8 cellular contexts compared by ENCODE assay signal in the genomic region with DNA sequence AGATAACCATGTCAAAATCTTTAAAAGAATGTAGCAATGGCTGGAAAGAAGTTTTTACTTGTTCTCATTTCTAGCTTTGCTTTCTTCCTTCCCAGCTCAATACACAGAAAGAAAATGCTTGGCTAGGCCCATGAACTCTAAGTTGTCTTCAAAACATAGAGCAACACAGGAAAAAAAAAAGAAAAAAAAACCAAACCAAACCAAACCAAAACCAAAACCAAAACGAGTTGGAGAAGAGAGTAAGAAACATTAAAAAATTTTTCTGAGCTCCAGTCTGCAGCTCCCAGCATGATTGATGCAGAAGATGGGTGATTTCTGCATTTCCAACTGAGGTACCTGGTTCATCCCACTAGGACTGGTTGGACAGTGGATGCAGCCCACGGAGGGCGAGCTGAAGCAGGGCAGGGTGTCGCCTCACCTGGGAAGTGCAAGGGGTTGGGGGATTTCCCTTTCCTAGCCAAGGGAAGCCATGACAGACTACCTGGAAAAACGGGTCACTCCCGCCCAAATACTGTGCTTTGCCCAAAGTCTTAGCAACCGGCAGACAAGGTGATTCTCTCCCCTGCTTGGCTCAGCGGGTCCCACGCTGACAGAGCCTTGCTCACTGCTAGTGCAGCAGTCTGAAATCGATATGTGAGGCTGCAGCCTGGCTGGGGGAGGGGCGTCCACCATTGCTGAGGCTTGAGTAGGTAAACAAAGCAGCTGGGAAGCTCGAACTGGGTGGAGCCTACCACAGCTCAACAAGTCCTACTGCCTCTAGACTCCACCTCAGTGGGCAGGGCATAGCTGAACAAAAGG.
A peak's percentile ranks its signal among the peaks of the same experiment; 100 is the strongest.
DNase-seq lines count a peak whose midpoint lies in the region; ATAC-seq and TF ChIP-seq lines count a peak whose summit lies in the region.
"Not testable (repeated sequence)": the region's sequence is repeated elsewhere in the genome, so short reads cannot be mapped to it uniquely, and the experiment has no call there.

No MANE protein-coding gene starts in this region.

- WGBS in esophagus squamous epithelium, 2 donors = 30 to 40% methylated on average over 5 to 8 of the region's 12 CpGs
- 65 to 70% methylated on average over 12 of the region's 12 CpGs for WGBS in lung, 2 donors
- WGBS in transverse colon (ENCODE audit: low coverage in 1 of 2), 2 donors = 7 to 66% methylated on average over 1 to 12 of the region's 12 CpGs

- H3K27me3 ChIP-seq in esophagus squamous epithelium; lung (ENCODE audit: control insufficient read depth, insufficient read depth); transverse colon: not testable (repeated sequence)

- DNase-seq in COR-L47 (lab: John Stamatoyannopoulos, UW) (peak; percentile 41), NCI-H1417 treated with DMSO at 0.1 percent for 48 hours (lab: John Stamatoyannopoulos, UW) (peak; percentile 10), NCI-H345 treated with DMSO at 0.1 percent for 48 hours (lab: John Stamatoyannopoulos, UW; ENCODE audit: unreplicated experiment) (peak; percentile 44), lung (ENCODE audit: low spot score) (peak; percentile 35), transverse colon (peak; percentile 14)
- not testable (repeated sequence) for DNase-seq in SK-N-MC (ENCODE audit: low read depth, low spot score); esophagus squamous epithelium (lab: John Stamatoyannopoulos, UW)

- not testable (repeated sequence) for TF ChIP-seq POLR2A in esophagus squamous epithelium (IDR thresholded peaks at IDR 0.05); transverse colon (IDR thresholded peaks at IDR 0.05)

- CTCF ChIA-PET in HEK293 (lab: Yijun Ruan, JAX) = not testable (repeated sequence)

- intact Hi-C loops in esophagus squamous epithelium (cut with DNase I); transverse colon (cut with DNase I; ENCODE audit: low total_unique reads): not testable (repeated sequence)

- peak overlapping the region; percentile 10; the same call in 1 of the 2 replicates for H3K4me3 ChIP-seq in HEK293 (ENCODE audit: low read depth, low read length)
- peak overlapping the region; percentile 22; the same call in 1 of the 2 replicates for H3K4me3 ChIP-seq in SK-N-MC
- peak overlapping the region in 3 of 4 donors; percentile 33 to 60 (median 34) for H3K4me3 ChIP-seq in esophagus squamous epithelium
- H3K4me3 ChIP-seq in lung, transverse colon: not testable (repeated sequence)

- in situ Hi-C loops in transverse colon (cut with MboI; ENCODE audit: low pct_ligation_motif_present in 1 of 4, low pct_unique_long_range_greater_than_20kb in 1 of 4, low sequenced_read_pairs in 3 of 4) = not testable (repeated sequence)

- not testable (repeated sequence) for H3K36me3 ChIP-seq in HEK293 (ENCODE audit: control insufficient read depth in 2 of 2, insufficient read depth in 1 of 2, low read length in 2 of 2); SK-N-MC (ENCODE audit: insufficient read depth, low read length); esophagus squamous epithelium; lung (ENCODE audit: control insufficient read depth in 2 of 2, insufficient read depth in 2 of 2, low read length in 2 of 2); transverse colon

- not testable (repeated sequence) for H3K27ac ChIP-seq in HEK293 (ENCODE audit: extremely low read depth, low read depth, low read length); SK-N-MC; esophagus squamous epithelium; lung (ENCODE audit: low read depth in 1 of 2, low read length in 1 of 2); transverse colon

- ATAC-seq in lung (ENCODE audit: insufficient read depth, low FRiP score) = not testable (repeated sequence)

- not testable (repeated sequence) for H3K9me3 ChIP-seq in HEK293 (ENCODE audit: control insufficient read depth, insufficient read depth, low read depth, low read length); SK-N-MC (ENCODE audit: low read depth, low read length); esophagus squamous epithelium; lung (ENCODE audit: control insufficient read depth in 2 of 2, insufficient read depth in 1 of 2, low read length in 1 of 2); transverse colon

- not testable (repeated sequence) for H3K4me1 ChIP-seq in HEK293 (ENCODE audit: control insufficient read depth, insufficient read depth, low read length); esophagus squamous epithelium; lung (ENCODE audit: control insufficient read depth in 2 of 2, insufficient read depth in 2 of 2, low read length in 2 of 2); transverse colon

- TF ChIP-seq CTCF in HEK293 (tag by site-specific recombination; IDR thresholded peaks at IDR 0.05); esophagus squamous epithelium (IDR thresholded peaks at IDR 0.05); lung (IDR thresholded peaks at IDR 0.05; ENCODE audit: control extremely low read depth, extremely low read depth); transverse colon (IDR thresholded peaks at IDR 0.05): not testable (repeated sequence)

- POLR2A ChIA-PET in HEK293 (lab: Yijun Ruan, JAX) = not testable (repeated sequence)

- not testable (repeated sequence) for TF ChIP-seq EP300 in transverse colon (IDR thresholded peaks at IDR 0.05; ENCODE audit: low read depth)

- not testable (repeated sequence) for H3K9ac ChIP-seq in SK-N-MC (ENCODE audit: insufficient read length)

TF ChIP-seq in HEK293, 187 proteins besides CTCF, POLR2A, EP300 and RAD21:
- TF ChIP-seq ZBTB17 (tag by site-specific recombination; IDR thresholded peaks at IDR 0.05) (peak; percentile 92), YY1 (tag by site-specific recombination; IDR thresholded peaks at IDR 0.05) (peak; percentile 46; the same call in 1 of the 2 replicates), SCRT2 (tag by site-specific recombination; IDR thresholded peaks at IDR 0.05) (peak; percentile 90)
